In genomic region chr7:149707448-149707886, GRCh38 we compare ENCODE assay signal across 13 cellular contexts.
DNase-seq lines count a peak whose midpoint lies in the region; ATAC-seq, FAIRE-seq and TF ChIP-seq lines count a peak whose summit lies in the region.
"Had no signal": no experiment of that assay in that cellular context is flagged by ENCODE, and none has a peak within 500 bp of the region (broad histone marks: within the 10 kb centered on the region; RNA-seq: fewer than 3 reads in every experiment).

No MANE protein-coding gene starts in this region.

- peak; percentile 8 for DNase-seq in A172 (ENCODE audit: low spot score)
- peak; percentile 42 for DNase-seq in EH (ENCODE audit: low read depth)
- DNase-seq in OCI-M1 (lab: John Stamatoyannopoulos, UW), result peak; percentile 27
- DNase-seq in epithelial cell of esophagus (ENCODE audit: low read depth), result peak; percentile 29
- no peak for DNase-seq in Peyer's patch
- DNase-seq in upper lobe of right lung, result no peak
- no peak for DNase-seq in HTR-8/SVneo (ENCODE audit: insufficient read length, low spot score)
- DNase-seq in activated naive CD4-positive, alpha-beta T cell treated with Interleukin-2 at 50 U/mL for 16 hours, result no peak
- DNase-seq: activated effector memory CD4-positive, alpha-beta T cell treated with Interleukin-2 at 50 U/mL for 16 hours; NCI-H1930; stimulated activated CD4-positive, alpha-beta T cell treated with anti-CD3 and anti-CD28 coated beads, Interleukin-4, amount 100 ng/mL, for 4 hours; stimulated activated naive CD4-positive, alpha-beta T cell treated with Interleukin-2 at 50 U/mL for 16 hours; T-cell had no signal

- TF ChIP-seq CTCF in epithelial cell of esophagus (IDR thresholded peaks at IDR 0.05; ENCODE audit: insufficient read depth, low read depth, low read length, missing control alignments) (no peak), Peyer's patch (IDR thresholded peaks at IDR 0.05) (no peak), upper lobe of right lung (IDR thresholded peaks at IDR 0.05) (no peak)

- TF ChIP-seq POLR2A in Peyer's patch (IDR thresholded peaks at IDR 0.05), result no peak

- H3K9me3 ChIP-seq in Peyer's patch, result peaks cover 0 to 9% (median 2%) of the 10 kb centered on the region in 4 donors
- peaks cover 10% of the 10 kb centered on the region for H3K9me3 ChIP-seq in upper lobe of right lung

- ATAC-seq in upper lobe of right lung, result no peak
- ATAC-seq: T-cell had no signal

- no peak for FAIRE-seq in HTR-8/SVneo (lab: Jason Lieb, UNC)

- no peaks in the 10 kb centered on the region for H3K27me3 ChIP-seq in Peyer's patch
- no peaks in the 10 kb centered on the region for H3K27me3 ChIP-seq in upper lobe of right lung

- H3K36me3 ChIP-seq in Peyer's patch (no peaks in the 10 kb centered on the region), upper lobe of right lung (no peaks in the 10 kb centered on the region)

- H3K27ac ChIP-seq in Peyer's patch (no peak overlapping the region), upper lobe of right lung (no peak overlapping the region)

- no peak overlapping the region for H3K4me3 ChIP-seq in epithelial cell of esophagus (ENCODE audit: low read length)
- no peak overlapping the region for H3K4me3 ChIP-seq in Peyer's patch
- no peak overlapping the region for H3K4me3 ChIP-seq in upper lobe of right lung

- H3K4me1 ChIP-seq in Peyer's patch (no peaks in the 10 kb centered on the region), upper lobe of right lung (no peaks in the 10 kb centered on the region)

- intact Hi-C loops in upper lobe of right lung (cut with DNase I), result no loop called here

Comparison
In these comparisons a context has a peak if more than half of its experiments do, and no peak if none do; other contexts are left out.
1. DNase-seq: peak in A172 (single experiment), EH (single experiment), OCI-M1 (single experiment) and epithelial cell of esophagus (single experiment); none in Peyer's patch (0 of 3), upper lobe of right lung (single experiment), HTR-8/SVneo (single experiment) and activated naive CD4-positive, alpha-beta T cell treated with Interleukin-2 at 50 U/mL for 16 hours (single experiment).